ENCODE assay signal across 10 cellular contexts in genomic region chr16:27330542-27330941, GRCh38. TPM values are rescaled to one million over a fixed set of nuclear protein-coding genes. Genes with fewer than 3 reads are reported as not detected.
DNase-seq lines count a peak whose midpoint lies in the region; TF ChIP-seq lines count a peak whose summit lies in the region.
"Had no signal": no experiment of that assay in that cellular context is flagged by ENCODE, and none has a peak within 500 bp of the region (broad histone marks: within the 10 kb centered on the region; RNA-seq: fewer than 3 reads in every experiment).

No MANE protein-coding gene starts in this region.

- H4K20me1 ChIP-seq in fibroblast of lung (ENCODE audit: control insufficient read depth, extremely low read depth, insufficient read depth, low read length) (no peaks in the 10 kb centered on the region), osteoblast (ENCODE audit: insufficient read depth, low read length) (no peaks in the 10 kb centered on the region)

- H3K4me1 Mint-ChIP-seq in T-helper 2 cell treated with Interferon-gamma antibody and Interleukin-4, amounts not matched to agents 5 μg/mL and 100 μg/mL, for 36 hours (ENCODE audit: low read depth), result peaks cover 77% of the 10 kb centered on the region

- H3K9me3 ChIP-seq in fibroblast of lung (ENCODE audit: control insufficient read depth, insufficient read depth, low read depth, low read length) (no peaks in the 10 kb centered on the region), osteoblast (ENCODE audit: low read depth, low read length) (no peaks in the 10 kb centered on the region)

- peak overlapping the region; percentile 44 for H3K9ac ChIP-seq in fibroblast of lung (ENCODE audit: insufficient read depth, low read length)

- H3K36me3 ChIP-seq in fibroblast of lung (ENCODE audit: control insufficient read depth, insufficient read depth, low read length), result no peaks in the 10 kb centered on the region
- H3K36me3 ChIP-seq in osteoblast (ENCODE audit: insufficient read depth, low read length), result peaks cover 30% of the 10 kb centered on the region

- peak; percentile 94 for DNase-seq in AG09319 (ENCODE audit: extremely low read depth, low read depth)
- DNase-seq in T-helper 2 cell treated with Interferon-gamma antibody and Interleukin-4, amounts not matched to agents 5 μg/mL and 100 μg/mL, for 36 hours (ENCODE audit: low spot score), result no peak
- DNase-seq in fibroblast of lung (ENCODE audit: low read depth in 2 of 2), result peak; percentile 94
- peak; percentile 94 for DNase-seq in osteoblast (ENCODE audit: insufficient read length, low spot score, missing footprints)
- no peak for DNase-seq in SKM-1 (lab: John Stamatoyannopoulos, UW; ENCODE audit: unreplicated experiment)
- no peak for DNase-seq in COLO668 (lab: John Stamatoyannopoulos, UW; ENCODE audit: unreplicated experiment)
- DNase-seq in SKM-1 treated with dmso at 0.1 percent for 144 hours (lab: John Stamatoyannopoulos, UW; ENCODE audit: unreplicated experiment), result no peak
- no peak for DNase-seq in stimulated activated CD4-positive, alpha-beta T cell treated with anti-CD3 and anti-CD28 coated beads, Interleukin-1b, Interleukin-23, amount 100 ng/mL, for 48 hours
- DNase-seq: activated CD8-positive, alpha-beta memory T cell treated with anti-CD3 and anti-CD28 coated beads, Interleukin-2, amount 50 U/mL, for 48 hours; NCI-H524 had no signal

- H3K4me2 ChIP-seq in fibroblast of lung (ENCODE audit: extremely low read depth, insufficient read depth, low read length) (no peak overlapping the region), osteoblast (ENCODE audit: insufficient read depth, low read length) (peak overlapping the region; percentile 53)

- H3K4me3 ChIP-seq in fibroblast of lung (replicated peaks in 1 of 4; ENCODE audit: control extremely low read depth in 1 of 4, insufficient read depth in 1 of 4, low read depth in 3 of 4, low read length in 4 of 4) (no peak overlapping the region), osteoblast (ENCODE audit: insufficient read depth, low read length) (no peak overlapping the region)

- H3K36me3 Mint-ChIP-seq in T-helper 2 cell treated with Interferon-gamma antibody and Interleukin-4, amounts not matched to agents 5 μg/mL and 100 μg/mL, for 36 hours (ENCODE audit: low read depth), result peaks cover 88% of the 10 kb centered on the region

- no peak overlapping the region for H2AFZ ChIP-seq in fibroblast of lung (ENCODE audit: low read length)
- no peak overlapping the region for H2AFZ ChIP-seq in osteoblast (ENCODE audit: low read length)

- H3K4me3 Mint-ChIP-seq in T-helper 2 cell treated with Interferon-gamma antibody and Interleukin-4, amounts not matched to agents 5 μg/mL and 100 μg/mL, for 36 hours, result peak overlapping the region; percentile 12

- H3K27me3 ChIP-seq in fibroblast of lung (ENCODE audit: control insufficient read depth, insufficient read depth, low read length) (no peaks in the 10 kb centered on the region), osteoblast (ENCODE audit: insufficient read depth, low read length) (no peaks in the 10 kb centered on the region)

- TF ChIP-seq CTCF in AG09319 (IDR thresholded peaks at IDR 0.05; ENCODE audit: low read depth, low read length), result no peak
- TF ChIP-seq CTCF in fibroblast of lung (conservative IDR thresholded peaks at IDR 0.05 in 1 of 2, IDR thresholded peaks at IDR 0.05 in 1 of 2; ENCODE audit: low read depth in 1 of 2, low read length in 2 of 2), result no peak
- no peak for TF ChIP-seq CTCF in osteoblast (IDR thresholded peaks at IDR 0.05; ENCODE audit: extremely low read depth, low read depth, low read length)

- peak overlapping the region; percentile 76 for H3K27ac ChIP-seq in fibroblast of lung (ENCODE audit: insufficient read depth, low read length)
- H3K27ac ChIP-seq in osteoblast (ENCODE audit: low read depth, low read length), result peak overlapping the region; percentile 100

- H3K4me1 ChIP-seq in fibroblast of lung (ENCODE audit: control insufficient read depth, extremely low read depth, insufficient read depth, low read length), result peaks cover 22% of the 10 kb centered on the region
- H3K4me1 ChIP-seq in osteoblast (ENCODE audit: insufficient read depth, low read length), result peaks cover 35% of the 10 kb centered on the region

- no peak overlapping the region for H3K27ac Mint-ChIP-seq in T-helper 2 cell treated with Interferon-gamma antibody and Interleukin-4, amounts not matched to agents 5 μg/mL and 100 μg/mL, for 36 hours

- H3K79me2 ChIP-seq in fibroblast of lung (ENCODE audit: control insufficient read depth, insufficient read depth, low read length) (peaks cover 21% of the 10 kb centered on the region), osteoblast (ENCODE audit: insufficient read depth, low read length) (peaks cover 68% of the 10 kb centered on the region)

- H3K9me3 Mint-ChIP-seq in T-helper 2 cell treated with Interferon-gamma antibody and Interleukin-4, amounts not matched to agents 5 μg/mL and 100 μg/mL, for 36 hours, result peaks cover 4% of the 10 kb centered on the region

- H3K27me3 Mint-ChIP-seq in T-helper 2 cell treated with Interferon-gamma antibody and Interleukin-4, amounts not matched to agents 5 μg/mL and 100 μg/mL, for 36 hours (ENCODE audit: low read depth), result no peaks in the 10 kb centered on the region

RNA-seq across cellular contexts. Expression of gene IL4R, which starts 16.8 kb away (rescaled TPM):
- total RNA-seq in fibroblast of lung (21.1 and 23.6 TPM in 2 replicates), osteoblast (28.0 and 32.9 TPM in 2 replicates)
- polyA plus RNA-seq in fibroblast of lung, result 17.1 and 25.5 TPM in 2 replicates
- polyA plus RNA-seq in fibroblast of lung (2012), result 16.8 and 23.5 TPM in 2 replicates
- 57.5 and 131 TPM in 2 replicates for polyA minus RNA-seq in fibroblast of lung (ENCODE audit: low replicate concordance)

Comparison
In these comparisons a context has a peak if more than half of its experiments do, and no peak if none do; other contexts are left out.
1. DNase-seq: peak in AG09319 (single experiment), fibroblast of lung (2 of 2) and osteoblast (single experiment); none in T-helper 2 cell treated with Interferon-gamma antibody and Interleukin-4, amounts not matched to agents 5 μg/mL and 100 μg/mL, for 36 hours (single experiment), SKM-1 (single experiment), COLO668 (single experiment), SKM-1 treated with dmso at 0.1 percent for 144 hours (single experiment) and stimulated activated CD4-positive, alpha-beta T cell treated with anti-CD3 and anti-CD28 coated beads, Interleukin-1b, Interleukin-23, amount 100 ng/mL, for 48 hours (single experiment).